ENCODE assay signal across 8 cellular contexts in genomic region chr17:40287494-40288369, GRCh38. TPM values are rescaled to one million over a fixed set of nuclear protein-coding genes. Genes with fewer than 3 reads are reported as not detected.
DNase-seq lines count a peak whose midpoint lies in the region; ATAC-seq, FAIRE-seq and TF ChIP-seq lines count a peak whose summit lies in the region.

Gene CDC6 (plus strand): TSS chr17:40287879. CDS start chr17:40289421, 1,542 bp downstream.

- H3K9me3 ChIP-seq in WERI-Rb-1 (ENCODE audit: severe bottlenecking), result no peaks in the 10 kb centered on the region

- in situ Hi-C loops in ACHN (cut with HindIII; ENCODE audit: low pct_ligation_motif_present, low pct_unique_long_range_greater_than_20kb, low sequenced_read_pairs), result no loop called here

- peaks cover 47% of the 10 kb centered on the region for H3K36me3 ChIP-seq in WERI-Rb-1
- no peaks in the 10 kb centered on the region for H3K36me3 ChIP-seq in bronchial epithelial cell (ENCODE audit: control insufficient read depth, insufficient read depth, low read length)

- DNase-seq in ACHN (peak; percentile 100), NCI-H2227 (lab: John Stamatoyannopoulos, UW; ENCODE audit: unreplicated experiment) (peak; percentile 99), WERI-Rb-1 (peak; percentile 100), bronchial epithelial cell (ENCODE audit: low read depth) (peak; percentile 97), iPS-NIHi7 (ENCODE audit: extremely low spot score) (peak; percentile 98), smooth muscle cell of the brain vasculature (ENCODE audit: low read depth, low spot score) (peak; percentile 98)

- no peak for TF ChIP-seq CTCF in WERI-Rb-1 (IDR thresholded peaks at IDR 0.05; ENCODE audit: low read depth, low read length)
- TF ChIP-seq CTCF in bronchial epithelial cell (IDR thresholded peaks at IDR 0.05; ENCODE audit: insufficient read depth, low read length, severe bottlenecking), result no peak

- H3K27ac ChIP-seq in WERI-Rb-1, result peak within 1 kb of the TSS; percentile 98

- FAIRE-seq in bronchial epithelial cell (lab: Jason Lieb, UNC), result no peak

- H3K4me3 ChIP-seq in WERI-Rb-1 (ENCODE audit: low read depth, low read length) (peak within 1 kb of the TSS; percentile 78), bronchial epithelial cell (ENCODE audit: low read depth, low read length) (peak within 1 kb of the TSS; percentile 50)

- ATAC-seq in GM18873 (IDR thresholded peaks at IDR 0.05; ENCODE audit: low FRiP score, unreplicated experiment), result peak; percentile 89
- peak; percentile 92 for ATAC-seq in HG03139 (IDR thresholded peaks at IDR 0.05; ENCODE audit: unreplicated experiment)

- H3K27me3 ChIP-seq in WERI-Rb-1 (ENCODE audit: insufficient read depth, low read depth, severe bottlenecking), result no peaks in the 10 kb centered on the region
- no peaks in the 10 kb centered on the region for H3K27me3 ChIP-seq in bronchial epithelial cell (ENCODE audit: control insufficient read depth, insufficient read depth, low read length)

RNA-seq across cellular contexts. Expression of gene CDC6, which starts in this region (rescaled TPM):
- 3.4 and 4.6 TPM in 2 replicates for total RNA-seq in bronchial epithelial cell

Comparison
In these comparisons a context has a peak if more than half of its experiments do, and no peak if none do; other contexts are left out.
1. Peak in every context shown above with its lines: DNase-seq, ATAC-seq, H3K4me3 ChIP-seq and H3K27ac ChIP-seq.